Comparison of ENCODE assay signal across 8 cellular contexts in genomic region chr5:176365663-176366574, GRCh38. TPM values are rescaled to one million over a fixed set of nuclear protein-coding genes. Genes with fewer than 3 reads are reported as not detected.
A peak's percentile ranks its signal among the peaks of the same experiment; 100 is the strongest.
DNase-seq lines count a peak whose midpoint lies in the region; ATAC-seq and TF ChIP-seq lines count a peak whose summit lies in the region.

No MANE protein-coding gene starts in this region.

- H3K4me3 ChIP-seq in WI38 (ENCODE audit: low read depth, low read length) (peak overlapping the region; percentile 63), subcutaneous abdominal adipose tissue (ENCODE audit: low read depth in 1 of 5, low read length in 5 of 5) (peak overlapping the region in 4 of 5 donors; percentile 81 to 87 (median 86))

- H3K9me3 Mint-ChIP-seq in endothelial cell (ENCODE audit: unreplicated experiment), result no peaks in the 10 kb centered on the region

- peak overlapping the region in 4 of 5 donors; percentile 69 to 81 (median 77) for H3K9ac ChIP-seq in subcutaneous abdominal adipose tissue (ENCODE audit: low read length in 5 of 5)

- TF ChIP-seq CTCF in WI38 (IDR thresholded peaks at IDR 0.05; ENCODE audit: low read depth, low read length) (no peak), endothelial cell (IDR thresholded peaks at IDR 0.05; ENCODE audit: unreplicated experiment) (no peak)

- H3K27me3 Mint-ChIP-seq in endothelial cell (ENCODE audit: unreplicated experiment), result peaks cover 14% of the 10 kb centered on the region

- peaks cover 20% of the 10 kb centered on the region for H3K36me3 Mint-ChIP-seq in endothelial cell (ENCODE audit: low read depth, unreplicated experiment)

- no peaks in the 10 kb centered on the region for H3K27me3 ChIP-seq in subcutaneous abdominal adipose tissue (ENCODE audit: control insufficient read depth in 5 of 5, insufficient read depth in 4 of 5, low read length in 5 of 5)

- H3K4me1 ChIP-seq in subcutaneous abdominal adipose tissue (ENCODE audit: control insufficient read depth in 5 of 5, insufficient read depth in 5 of 5, low read length in 5 of 5), result peaks cover 0 to 33% (median 29%) of the 10 kb centered on the region in 5 donors

- peak overlapping the region; percentile 81 for H3K4me3 Mint-ChIP-seq in endothelial cell (ENCODE audit: unreplicated experiment)

- DNase-seq in ELF-1 (ENCODE audit: low read depth, low spot score) (peak; percentile 40), endothelial cell (ENCODE audit: low spot score) (peak; percentile 21), midbrain (lab: John Stamatoyannopoulos, UW) (peak; percentile 31), DMS79 treated with DMSO at 0.1 percent for 48 hours (lab: John Stamatoyannopoulos, UW) (no peak)

- peaks cover under 1% of the 10 kb centered on the region for H3K4me1 Mint-ChIP-seq in endothelial cell (ENCODE audit: unreplicated experiment)

- no peak overlapping the region for H3K27ac ChIP-seq in subcutaneous abdominal adipose tissue (ENCODE audit: low read depth, low read length)

- ATAC-seq in HG02759 (IDR thresholded peaks at IDR 0.05; ENCODE audit: unreplicated experiment) (peak; percentile 22), HG03175 (IDR thresholded peaks at IDR 0.05; ENCODE audit: unreplicated experiment) (no peak)

- no peaks in the 10 kb centered on the region for H3K9me3 ChIP-seq in subcutaneous abdominal adipose tissue (ENCODE audit: control insufficient read depth in 5 of 5, low read length in 5 of 5)

- H3K27ac Mint-ChIP-seq in endothelial cell (ENCODE audit: unreplicated experiment), result no peak overlapping the region

- H3K36me3 ChIP-seq in subcutaneous abdominal adipose tissue (ENCODE audit: control insufficient read depth in 5 of 5, insufficient read depth in 5 of 5, low read length in 5 of 5), result peaks cover 0 to 24% (median 11%) of the 10 kb centered on the region in 5 donors

RNA-seq across cellular contexts. Expression of gene ARL10, which starts 0.6 kb away (rescaled TPM):
- 14.5 TPM for total RNA-seq in endothelial cell (ENCODE audit: unreplicated experiment)

RNA-seq across cellular contexts. Expression of gene KIAA1191, which starts 4.4 kb away (rescaled TPM):
- total RNA-seq in endothelial cell (ENCODE audit: unreplicated experiment), result 122 TPM

RNA-seq across cellular contexts. Expression of gene NOP16, which starts 22.5 kb away (rescaled TPM):
- total RNA-seq in endothelial cell (ENCODE audit: unreplicated experiment), result 11.9 TPM

RNA-seq across cellular contexts. Expression of gene HIGD2A, which starts 22.6 kb away (rescaled TPM):
- 88.3 TPM for total RNA-seq in endothelial cell (ENCODE audit: unreplicated experiment)

RNA-seq across cellular contexts. Expression of gene CLTB, which starts 50.4 kb away (rescaled TPM):
- total RNA-seq in endothelial cell (ENCODE audit: unreplicated experiment), result 35.2 TPM
